1 cellular context compared by ENCODE assay signal in the genomic region with DNA sequence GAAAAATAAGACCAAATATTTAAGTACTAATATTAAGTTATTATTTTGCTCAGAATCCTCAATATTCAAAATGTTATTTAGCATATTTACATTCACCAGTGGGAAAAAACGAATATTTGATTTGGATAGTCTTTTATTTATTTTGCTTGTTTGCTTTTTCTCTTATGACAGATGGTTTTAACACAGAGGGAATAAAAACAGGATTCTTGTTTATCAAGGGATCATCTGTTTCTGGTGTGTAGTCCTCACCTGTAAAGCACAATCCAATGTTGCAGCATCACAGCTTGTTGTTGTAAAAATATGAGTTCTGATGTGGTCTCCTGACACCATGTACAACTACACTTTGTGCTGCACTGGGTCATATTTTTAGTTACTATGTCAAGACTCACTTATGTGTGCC.
TF ChIP-seq lines count a peak whose summit lies in the region.

No MANE protein-coding gene starts in this region.

TF ChIP-seq in WTC11, 78 proteins besides CTCF, POLR2A, EP300 and RAD21 (continued from another document):
- TF ChIP-seq, protein P1, sequence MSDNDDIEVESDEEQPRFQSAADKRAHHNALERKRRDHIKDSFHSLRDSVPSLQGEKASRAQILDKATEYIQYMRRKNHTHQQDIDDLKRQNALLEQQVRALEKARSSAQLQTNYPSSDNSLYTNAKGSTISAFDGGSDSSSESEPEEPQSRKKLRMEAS (CRISPR knock-in tag; IDR thresholded peaks at IDR 0.05): no peak
- TF ChIP-seq, protein P2, sequence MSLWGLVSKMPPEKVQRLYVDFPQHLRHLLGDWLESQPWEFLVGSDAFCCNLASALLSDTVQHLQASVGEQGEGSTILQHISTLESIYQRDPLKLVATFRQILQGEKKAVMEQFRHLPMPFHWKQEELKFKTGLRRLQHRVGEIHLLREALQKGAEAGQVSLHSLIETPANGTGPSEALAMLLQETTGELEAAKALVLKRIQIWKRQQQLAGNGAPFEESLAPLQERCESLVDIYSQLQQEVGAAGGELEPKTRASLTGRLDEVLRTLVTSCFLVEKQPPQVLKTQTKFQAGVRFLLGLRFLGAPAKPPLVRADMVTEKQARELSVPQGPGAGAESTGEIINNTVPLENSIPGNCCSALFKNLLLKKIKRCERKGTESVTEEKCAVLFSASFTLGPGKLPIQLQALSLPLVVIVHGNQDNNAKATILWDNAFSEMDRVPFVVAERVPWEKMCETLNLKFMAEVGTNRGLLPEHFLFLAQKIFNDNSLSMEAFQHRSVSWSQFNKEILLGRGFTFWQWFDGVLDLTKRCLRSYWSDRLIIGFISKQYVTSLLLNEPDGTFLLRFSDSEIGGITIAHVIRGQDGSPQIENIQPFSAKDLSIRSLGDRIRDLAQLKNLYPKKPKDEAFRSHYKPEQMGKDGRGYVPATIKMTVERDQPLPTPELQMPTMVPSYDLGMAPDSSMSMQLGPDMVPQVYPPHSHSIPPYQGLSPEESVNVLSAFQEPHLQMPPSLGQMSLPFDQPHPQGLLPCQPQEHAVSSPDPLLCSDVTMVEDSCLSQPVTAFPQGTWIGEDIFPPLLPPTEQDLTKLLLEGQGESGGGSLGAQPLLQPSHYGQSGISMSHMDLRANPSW (CRISPR knock-in tag; conservative IDR thresholded peaks at IDR 0.05; ENCODE audit: low read depth): no peak
- TF ChIP-seq, protein P3, sequence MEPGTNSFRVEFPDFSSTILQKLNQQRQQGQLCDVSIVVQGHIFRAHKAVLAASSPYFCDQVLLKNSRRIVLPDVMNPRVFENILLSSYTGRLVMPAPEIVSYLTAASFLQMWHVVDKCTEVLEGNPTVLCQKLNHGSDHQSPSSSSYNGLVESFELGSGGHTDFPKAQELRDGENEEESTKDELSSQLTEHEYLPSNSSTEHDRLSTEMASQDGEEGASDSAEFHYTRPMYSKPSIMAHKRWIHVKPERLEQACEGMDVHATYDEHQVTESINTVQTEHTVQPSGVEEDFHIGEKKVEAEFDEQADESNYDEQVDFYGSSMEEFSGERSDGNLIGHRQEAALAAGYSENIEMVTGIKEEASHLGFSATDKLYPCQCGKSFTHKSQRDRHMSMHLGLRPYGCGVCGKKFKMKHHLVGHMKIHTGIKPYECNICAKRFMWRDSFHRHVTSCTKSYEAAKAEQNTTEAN (CRISPR knock-in tag; IDR thresholded peaks at IDR 0.05): no peak
- TF ChIP-seq ZBTB21 (CRISPR knock-in tag; IDR thresholded peaks at IDR 0.05; ENCODE audit: borderline replicate concordance): no peak
- no peak for TF ChIP-seq FOXK1 (CRISPR knock-in tag; IDR thresholded peaks at IDR 0.05)
- no peak for TF ChIP-seq NR2C2 (CRISPR knock-in tag; IDR thresholded peaks at IDR 0.05)
- TF ChIP-seq GRHL2 (CRISPR knock-in tag; IDR thresholded peaks at IDR 0.05; ENCODE audit: insufficient replicate concordance, severe bottlenecking): no peak
- TF ChIP-seq, protein P4, sequence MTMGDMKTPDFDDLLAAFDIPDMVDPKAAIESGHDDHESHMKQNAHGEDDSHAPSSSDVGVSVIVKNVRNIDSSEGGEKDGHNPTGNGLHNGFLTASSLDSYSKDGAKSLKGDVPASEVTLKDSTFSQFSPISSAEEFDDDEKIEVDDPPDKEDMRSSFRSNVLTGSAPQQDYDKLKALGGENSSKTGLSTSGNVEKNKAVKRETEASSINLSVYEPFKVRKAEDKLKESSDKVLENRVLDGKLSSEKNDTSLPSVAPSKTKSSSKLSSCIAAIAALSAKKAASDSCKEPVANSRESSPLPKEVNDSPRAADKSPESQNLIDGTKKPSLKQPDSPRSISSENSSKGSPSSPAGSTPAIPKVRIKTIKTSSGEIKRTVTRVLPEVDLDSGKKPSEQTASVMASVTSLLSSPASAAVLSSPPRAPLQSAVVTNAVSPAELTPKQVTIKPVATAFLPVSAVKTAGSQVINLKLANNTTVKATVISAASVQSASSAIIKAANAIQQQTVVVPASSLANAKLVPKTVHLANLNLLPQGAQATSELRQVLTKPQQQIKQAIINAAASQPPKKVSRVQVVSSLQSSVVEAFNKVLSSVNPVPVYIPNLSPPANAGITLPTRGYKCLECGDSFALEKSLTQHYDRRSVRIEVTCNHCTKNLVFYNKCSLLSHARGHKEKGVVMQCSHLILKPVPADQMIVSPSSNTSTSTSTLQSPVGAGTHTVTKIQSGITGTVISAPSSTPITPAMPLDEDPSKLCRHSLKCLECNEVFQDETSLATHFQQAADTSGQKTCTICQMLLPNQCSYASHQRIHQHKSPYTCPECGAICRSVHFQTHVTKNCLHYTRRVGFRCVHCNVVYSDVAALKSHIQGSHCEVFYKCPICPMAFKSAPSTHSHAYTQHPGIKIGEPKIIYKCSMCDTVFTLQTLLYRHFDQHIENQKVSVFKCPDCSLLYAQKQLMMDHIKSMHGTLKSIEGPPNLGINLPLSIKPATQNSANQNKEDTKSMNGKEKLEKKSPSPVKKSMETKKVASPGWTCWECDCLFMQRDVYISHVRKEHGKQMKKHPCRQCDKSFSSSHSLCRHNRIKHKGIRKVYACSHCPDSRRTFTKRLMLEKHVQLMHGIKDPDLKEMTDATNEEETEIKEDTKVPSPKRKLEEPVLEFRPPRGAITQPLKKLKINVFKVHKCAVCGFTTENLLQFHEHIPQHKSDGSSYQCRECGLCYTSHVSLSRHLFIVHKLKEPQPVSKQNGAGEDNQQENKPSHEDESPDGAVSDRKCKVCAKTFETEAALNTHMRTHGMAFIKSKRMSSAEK (CRISPR knock-in tag; IDR thresholded peaks at IDR 0.05; ENCODE audit: borderline replicate concordance): no peak
- TF ChIP-seq SOX15 (CRISPR knock-in tag; IDR thresholded peaks at IDR 0.05): no peak
- TF ChIP-seq, protein P5, sequence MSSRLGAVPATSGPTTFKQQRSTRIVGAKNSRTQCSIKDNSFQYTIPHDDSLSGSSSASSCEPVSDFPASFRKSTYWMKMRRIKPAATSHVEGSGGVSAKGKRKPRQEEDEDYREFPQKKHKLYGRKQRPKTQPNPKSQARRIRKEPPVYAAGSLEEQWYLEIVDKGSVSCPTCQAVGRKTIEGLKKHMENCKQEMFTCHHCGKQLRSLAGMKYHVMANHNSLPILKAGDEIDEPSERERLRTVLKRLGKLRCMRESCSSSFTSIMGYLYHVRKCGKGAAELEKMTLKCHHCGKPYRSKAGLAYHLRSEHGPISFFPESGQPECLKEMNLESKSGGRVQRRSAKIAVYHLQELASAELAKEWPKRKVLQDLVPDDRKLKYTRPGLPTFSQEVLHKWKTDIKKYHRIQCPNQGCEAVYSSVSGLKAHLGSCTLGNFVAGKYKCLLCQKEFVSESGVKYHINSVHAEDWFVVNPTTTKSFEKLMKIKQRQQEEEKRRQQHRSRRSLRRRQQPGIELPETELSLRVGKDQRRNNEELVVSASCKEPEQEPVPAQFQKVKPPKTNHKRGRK (CRISPR knock-in tag; IDR thresholded peaks at IDR 0.05; ENCODE audit: borderline replicate concordance): no peak
- no peak for TF ChIP-seq TEAD1 (CRISPR knock-in tag; IDR thresholded peaks at IDR 0.05)
- no peak for TF ChIP-seq IRF2 (CRISPR knock-in tag; IDR thresholded peaks at IDR 0.05; ENCODE audit: borderline replicate concordance, low read depth)
